10 cellular contexts compared by ENCODE assay signal in the genomic region with DNA sequence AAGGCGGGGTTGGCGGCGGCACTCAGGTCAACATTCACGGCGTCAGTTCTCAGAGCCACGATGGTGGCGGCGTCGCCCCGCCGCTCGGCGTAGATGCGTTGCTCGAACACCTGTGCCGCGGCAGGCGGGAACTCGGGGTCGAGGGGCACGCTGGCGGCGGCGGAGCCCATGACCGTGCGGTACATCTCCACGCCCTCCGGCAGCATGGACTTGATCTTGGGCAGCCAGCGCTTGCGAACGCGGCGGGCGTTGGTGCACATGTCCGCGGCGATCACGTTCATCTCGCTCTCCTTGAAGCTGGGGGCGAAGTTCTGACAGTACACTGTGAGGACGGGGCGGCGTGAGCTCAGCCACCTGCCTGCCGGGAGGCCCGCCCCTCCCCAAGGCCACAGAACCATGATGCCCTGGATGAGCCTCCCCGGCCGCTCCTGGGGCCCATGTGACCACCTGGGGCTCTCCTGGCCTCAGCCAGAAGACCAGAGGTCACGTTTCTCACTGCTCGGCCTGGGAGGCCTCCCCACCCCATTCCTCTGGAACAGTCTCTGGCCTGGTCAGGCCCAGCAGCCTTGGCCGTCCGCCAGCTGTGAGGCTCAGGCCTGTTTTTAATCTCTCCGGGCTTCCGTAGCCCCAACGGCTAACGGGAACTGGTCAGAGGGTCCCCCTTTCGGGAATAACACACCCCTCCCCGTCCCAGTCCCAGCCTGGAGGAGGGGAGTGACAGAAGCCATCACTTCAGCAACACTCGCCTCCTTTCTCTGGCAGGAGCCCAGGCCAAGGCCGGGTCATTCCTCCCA. TPM values are rescaled to one million over a fixed set of nuclear protein-coding genes. Genes with fewer than 3 reads are reported as not detected.
DNase-seq lines count a peak whose midpoint lies in the region; ATAC-seq lines count a peak whose summit lies in the region.
"Had no signal": no experiment of that assay in that cellular context is flagged by ENCODE, and none has a peak within 500 bp of the region (broad histone marks: within the 10 kb centered on the region; RNA-seq: fewer than 3 reads in every experiment).

No MANE protein-coding gene starts in this region.

- H3K9me3 ChIP-seq in NT2/D1 (ENCODE audit: insufficient read depth, low read length), result no peaks in the 10 kb centered on the region
- H3K9me3 ChIP-seq in esophagus (ENCODE audit: control insufficient read depth in 2 of 2, insufficient read depth in 1 of 2, low read depth in 1 of 2, low read length in 1 of 2), result no peaks in the 10 kb centered on the region

- H3K4me2 ChIP-seq in mesendoderm (ENCODE audit: low read length), result no peak overlapping the region

- H3K27ac ChIP-seq in esophagus (ENCODE audit: low read depth in 2 of 2, low read length in 1 of 2) (peak overlapping the region; percentile 34 to 35), mesendoderm (ENCODE audit: low read depth, low read length) (no peak overlapping the region), temporal lobe (ENCODE audit: low read depth, low read length) (peak overlapping the region; percentile 84)

- H2BK5ac ChIP-seq in mesendoderm (ENCODE audit: low read length), result no peak overlapping the region

- peaks cover 70% of the 10 kb centered on the region for H3K4me1 ChIP-seq in NT2/D1 (ENCODE audit: insufficient read depth, insufficient read length)
- no peaks in the 10 kb centered on the region for H3K4me1 ChIP-seq in esophagus (ENCODE audit: control insufficient read depth in 2 of 2, insufficient read depth in 2 of 2, low read length in 1 of 2)
- no peaks in the 10 kb centered on the region for H3K4me1 ChIP-seq in mesendoderm (ENCODE audit: control insufficient read depth, low read depth, low read length)

- no peak overlapping the region for H4K5ac ChIP-seq in mesendoderm (ENCODE audit: low read length)

- H3K27me3 Mint-ChIP-seq in stimulated activated naive B cell treated with anti-CD40 and anti-IgM and Interleukin-4, amounts not matched to agents 10 μg/mL and 1 μg/mL and 100 μg/mL, for 72 hours, result peaks cover 13 to 17% of the 10 kb centered on the region in 2 donors

- peak overlapping the region; percentile 44 for H3K9ac ChIP-seq in NT2/D1 (ENCODE audit: insufficient read length, low read depth)
- no peak overlapping the region for H3K9ac ChIP-seq in mesendoderm (ENCODE audit: low read length)

- H3K79me2 ChIP-seq in mesendoderm (ENCODE audit: control insufficient read depth, insufficient read depth, low read length), result no peaks in the 10 kb centered on the region

- H3K79me1 ChIP-seq in mesendoderm (ENCODE audit: low read length), result no peaks in the 10 kb centered on the region

- peaks cover 79% of the 10 kb centered on the region for H3K36me3 ChIP-seq in NT2/D1 (ENCODE audit: insufficient read depth, insufficient read length, low read length)
- peaks cover 0 to 30% of the 10 kb centered on the region in 2 donors for H3K36me3 ChIP-seq in esophagus (ENCODE audit: control insufficient read depth in 2 of 2, insufficient read depth in 2 of 2, low read length in 1 of 2)
- no peaks in the 10 kb centered on the region for H3K36me3 ChIP-seq in mesendoderm (ENCODE audit: control insufficient read depth, insufficient read depth, low read length)

- no peak overlapping the region for H3K27ac Mint-ChIP-seq in stimulated activated naive B cell treated with anti-CD40 and anti-IgM and Interleukin-4, amounts not matched to agents 10 μg/mL and 1 μg/mL and 100 μg/mL, for 72 hours

- 74 to 78% methylated on average over 58 to 59 of the region's 59 CpGs for WGBS in esophagus, 2 donors
- no CpG with 5 or more reads among the region's 59 CpGs for WGBS in mesendoderm (ENCODE audit: extremely low coverage, insufficient coverage, low lambda C conversion rate)

- H3K4me3 ChIP-seq in NT2/D1 (ENCODE audit: insufficient read length, low read depth) (no peak overlapping the region), esophagus (ENCODE audit: low read depth in 1 of 2, low read length in 2 of 2) (no peak overlapping the region), mesendoderm (ENCODE audit: low read length) (no peak overlapping the region)

- DNase-seq in NT2/D1 (ENCODE audit: low read depth, low spot score) (no peak), mesendoderm (no peak), G401 (ENCODE audit: low spot score) (no peak), Kasumi-1 (lab: John Stamatoyannopoulos, UW) (no peak)
- no peak for DNase-seq in stimulated activated naive B cell treated with anti-CD40 and anti-IgM and Interleukin-4, amounts not matched to agents 10 μg/mL and 1 μg/mL and 100 μg/mL, for 72 hours
- DNase-seq: activated CD4-positive, CD25-positive, alpha-beta regulatory T cell treated with anti-CD3 and anti-CD28 coated beads, Interleukin-2, amount 50 U/mL, for 72 hours; NCI-H2227 treated with DMSO at 0.1 percent for 48 hours had no signal

- H2BK120ac ChIP-seq in mesendoderm (ENCODE audit: low read depth, low read length), result no peak overlapping the region

- H3K23ac ChIP-seq in mesendoderm (ENCODE audit: low read length), result no peak overlapping the region

- no peak for ATAC-seq in GM21737 (IDR thresholded peaks at IDR 0.05; ENCODE audit: unreplicated experiment)
- ATAC-seq in stimulated activated naive B cell treated with anti-CD40 and anti-IgM and Interleukin-4, amounts not matched to agents 10 μg/mL and 1 μg/mL and 100 μg/mL, for 72 hours (replicated peaks), result no peak

- H3K4me3 Mint-ChIP-seq in stimulated activated naive B cell treated with anti-CD40 and anti-IgM and Interleukin-4, amounts not matched to agents 10 μg/mL and 1 μg/mL and 100 μg/mL, for 72 hours, result no peak overlapping the region

- H3K27me3 ChIP-seq in NT2/D1 (ENCODE audit: insufficient read depth, insufficient read length) (no peaks in the 10 kb centered on the region), esophagus (ENCODE audit: control insufficient read depth in 1 of 2, insufficient read depth in 2 of 2, low read length in 2 of 2) (no peaks in the 10 kb centered on the region), mesendoderm (ENCODE audit: insufficient read depth, low read length, poor library complexity) (no peaks in the 10 kb centered on the region)

- in situ Hi-C loops in G401 (cut with HindIII; ENCODE audit: low sequenced_read_pairs), result no loop called here

- H3K4me1 Mint-ChIP-seq in stimulated activated naive B cell treated with anti-CD40 and anti-IgM and Interleukin-4, amounts not matched to agents 10 μg/mL and 1 μg/mL and 100 μg/mL, for 72 hours, result no peaks in the 10 kb centered on the region

- no peaks in the 10 kb centered on the region for H3K9me3 Mint-ChIP-seq in stimulated activated naive B cell treated with anti-CD40 and anti-IgM and Interleukin-4, amounts not matched to agents 10 μg/mL and 1 μg/mL and 100 μg/mL, for 72 hours

- H3K56ac ChIP-seq in mesendoderm (ENCODE audit: low read length), result peak overlapping the region; percentile 52

- no peak overlapping the region for H2BK15ac ChIP-seq in mesendoderm (replicated peaks; ENCODE audit: low read depth)

- no peaks in the 10 kb centered on the region for H3K36me3 Mint-ChIP-seq in stimulated activated naive B cell treated with anti-CD40 and anti-IgM and Interleukin-4, amounts not matched to agents 10 μg/mL and 1 μg/mL and 100 μg/mL, for 72 hours

- no peak overlapping the region for H2AK5ac ChIP-seq in mesendoderm (ENCODE audit: low read length)

- no peak overlapping the region for H4K8ac ChIP-seq in mesendoderm (ENCODE audit: low read depth, low read length)

- no peak overlapping the region for H3K18ac ChIP-seq in mesendoderm (ENCODE audit: low read length)

- no peak overlapping the region for H3K4ac ChIP-seq in mesendoderm (ENCODE audit: low read depth, low read length)

RNA-seq across cellular contexts. Expression of a gene that starts 50.7 kb away (rescaled TPM):
- 10 to 100 TPM; 40.7 to 43.4 TPM for polyA plus RNA-seq in esophagus
- 43.4 TPM for polyA plus RNA-seq in mesendoderm (2013, experiment 1 of 2)
- 42.5 TPM for polyA plus RNA-seq in mesendoderm (2013, experiment 2 of 2)
- total RNA-seq in temporal lobe, result 24.6 TPM
- 93.7 and 104 TPM in 2 replicates for total RNA-seq in G401 (2014; rRNA removed; shearing (Covaris generic))
